In the genomic region with DNA sequence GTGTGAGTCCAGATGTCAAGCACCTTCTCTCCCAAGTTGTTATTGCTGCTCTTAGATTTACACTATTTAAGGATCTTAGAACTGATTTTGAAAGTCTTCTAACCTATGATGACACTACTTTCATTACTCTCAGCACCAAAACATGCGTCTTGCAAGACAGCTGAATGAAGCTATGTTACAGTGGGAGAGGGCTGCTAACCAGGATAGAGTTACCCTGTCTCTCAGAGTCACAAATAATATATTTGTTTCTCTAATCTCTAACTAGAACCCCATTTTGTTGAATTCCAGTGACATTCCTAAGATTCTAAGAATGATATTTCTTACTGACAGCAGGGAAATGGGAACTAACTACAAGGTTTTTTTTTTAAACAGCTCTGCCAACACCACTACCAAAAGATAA, we compare ENCODE assay signal across 25 cellular contexts.
"Had no signal": no experiment of that assay in that cellular context is flagged by ENCODE, and none has a peak within 500 bp of the region (broad histone marks: within the 10 kb centered on the region; RNA-seq: fewer than 3 reads in every experiment).

No MANE protein-coding gene starts in this region.

- H3K4me1 Mint-ChIP-seq: activated CD4-positive, alpha-beta memory T cell treated with anti-CD3 and anti-CD28 coated beads, Interleukin-2, amount 10 ng/mL, durations not matched to agents 7 days and 5 days; activated CD4-positive, alpha-beta T cell treated with anti-CD3 and anti-CD28 coated beads, Interleukin-2, amount 10 ng/mL, durations not matched to agents 24 days and 14 days; activated naive CD8-positive, alpha-beta T cell treated with anti-CD3 and anti-CD28 coated beads, Interleukin-2, amount 10 ng/mL, durations not matched to agents 7 days and 5 days; naive thymus-derived CD8-positive, alpha-beta T cell; stimulated activated memory B cell treated with anti-CD40 and anti-IgM and Interleukin-4, amounts not matched to agents 10 μg/mL and 1 μg/mL and 100 μg/mL, for 72 hours had no signal

- H3K27me3 ChIP-seq: body of pancreas, cardiac muscle cell, gastrocnemius medialis, heart left ventricle, ovary, stomach, suprapubic skin, tibial nerve had no signal

- H3K9me3 Mint-ChIP-seq: activated CD4-positive, alpha-beta T cell treated with anti-CD3 and anti-CD28 coated beads, Interleukin-2, amount 10 ng/mL, durations not matched to agents 24 days and 14 days; activated naive CD4-positive, alpha-beta T cell treated with anti-CD3 and anti-CD28 coated beads for 36 hours; activated naive CD8-positive, alpha-beta T cell treated with anti-CD3 and anti-CD28 coated beads, Interleukin-2, amount 10 ng/mL, durations not matched to agents 7 days and 5 days had no signal

- H3K36me3 Mint-ChIP-seq: activated naive CD8-positive, alpha-beta T cell treated with anti-CD3 and anti-CD28 coated beads, Interleukin-2, amount 10 ng/mL, durations not matched to agents 7 days and 5 days; naive thymus-derived CD8-positive, alpha-beta T cell; stimulated activated memory B cell treated with anti-CD40 and anti-IgM and Interleukin-4, amounts not matched to agents 10 μg/mL and 1 μg/mL and 100 μg/mL, for 72 hours had no signal

- ATAC-seq: activated CD4-positive, CD25-positive, alpha-beta regulatory T cell treated with anti-CD3 and anti-CD28 coated beads, Interleukin-2, amount 50 U/mL, for 24 hours; activated T-cell treated with anti-CD3 and anti-CD28 coated beads, Interleukin-2, amount 50 U/mL, for 72 hours; body of pancreas; gastrocnemius medialis; heart left ventricle; lower lobe of right lung; naive thymus-derived CD8-positive, alpha-beta T cell; right cardiac atrium; stimulated activated memory B cell treated with anti-CD40 and anti-IgM and Interleukin-4, amounts not matched to agents 10 μg/mL and 1 μg/mL and 100 μg/mL, for 72 hours had no signal

- H3K27ac ChIP-seq: body of pancreas, cardiac muscle cell, gastrocnemius medialis, lower lobe of right lung, ovary, stomach, suprapubic skin, tibial nerve, VCaP had no signal

- H3K4me3 ChIP-seq: body of pancreas, cardiac muscle cell, gastrocnemius medialis, heart left ventricle, lower lobe of right lung, ovary, stomach, suprapubic skin, tibial nerve had no signal

- H3K4me1 ChIP-seq: lower lobe of right lung, suprapubic skin had no signal

- DNase-seq: activated CD4-positive, alpha-beta memory T cell treated with anti-CD3 and anti-CD28 coated beads, Interleukin-2, amount 10 ng/mL, durations not matched to agents 7 days and 5 days; activated CD4-positive, alpha-beta T cell treated with anti-CD3 and anti-CD28 coated beads, Interleukin-2, amount 10 ng/mL, durations not matched to agents 24 days and 14 days; activated effector memory CD4-positive, alpha-beta T cell treated with Interleukin-2 at 50 U/mL for 16 hours; activated naive CD4-positive, alpha-beta T cell treated with anti-CD3 and anti-CD28 coated beads for 36 hours; activated naive CD8-positive, alpha-beta T cell treated with anti-CD3 and anti-CD28 coated beads, Interleukin-2, amount 10 ng/mL, durations not matched to agents 7 days and 5 days; activated T-cell treated with anti-CD3 and anti-CD28 coated beads, Interleukin-2, amount 50 U/mL, for 72 hours; amygdala; body of pancreas; effector memory CD4-positive, alpha-beta T cell; gastrocnemius medialis; heart left ventricle; islet precursor cell; lower lobe of right lung; naive thymus-derived CD8-positive, alpha-beta T cell; ovary; right cardiac atrium; stimulated activated CD4-positive, alpha-beta T cell treated with anti-CD3 and anti-CD28 coated beads, Interleukin-12 subunit alpha, Interleukin-12 subunit beta, amount 100 ng/mL, for 4 hours; stomach; T-helper 2 cell had no signal

- H3K9me3 ChIP-seq: body of pancreas, gastrocnemius medialis, heart left ventricle, lower lobe of right lung, ovary, stomach, suprapubic skin, tibial nerve had no signal

- H3K27ac Mint-ChIP-seq: activated CD4-positive, alpha-beta memory T cell treated with anti-CD3 and anti-CD28 coated beads, Interleukin-2, amount 10 ng/mL, durations not matched to agents 7 days and 5 days; activated CD4-positive, alpha-beta T cell treated with anti-CD3 and anti-CD28 coated beads, Interleukin-2, amount 10 ng/mL, durations not matched to agents 24 days and 14 days; activated naive CD4-positive, alpha-beta T cell treated with anti-CD3 and anti-CD28 coated beads for 36 hours; activated naive CD8-positive, alpha-beta T cell treated with anti-CD3 and anti-CD28 coated beads, Interleukin-2, amount 10 ng/mL, durations not matched to agents 7 days and 5 days; activated T-cell treated with anti-CD3 and anti-CD28 coated beads, Interleukin-2, amount 50 U/mL, for 72 hours; naive thymus-derived CD8-positive, alpha-beta T cell; stimulated activated memory B cell treated with anti-CD40 and anti-IgM and Interleukin-4, amounts not matched to agents 10 μg/mL and 1 μg/mL and 100 μg/mL, for 72 hours had no signal

- H3K36me3 ChIP-seq: cardiac muscle cell, gastrocnemius medialis, heart left ventricle, lower lobe of right lung, ovary, stomach, suprapubic skin, tibial nerve had no signal

- H3K4me3 Mint-ChIP-seq: activated CD4-positive, alpha-beta memory T cell treated with anti-CD3 and anti-CD28 coated beads, Interleukin-2, amount 10 ng/mL, durations not matched to agents 7 days and 5 days; activated CD4-positive, alpha-beta T cell treated with anti-CD3 and anti-CD28 coated beads, Interleukin-2, amount 10 ng/mL, durations not matched to agents 24 days and 14 days; activated naive CD4-positive, alpha-beta T cell treated with anti-CD3 and anti-CD28 coated beads for 36 hours; activated naive CD8-positive, alpha-beta T cell treated with anti-CD3 and anti-CD28 coated beads, Interleukin-2, amount 10 ng/mL, durations not matched to agents 7 days and 5 days; activated T-cell treated with anti-CD3 and anti-CD28 coated beads, Interleukin-2, amount 50 U/mL, for 72 hours; naive thymus-derived CD8-positive, alpha-beta T cell; stimulated activated memory B cell treated with anti-CD40 and anti-IgM and Interleukin-4, amounts not matched to agents 10 μg/mL and 1 μg/mL and 100 μg/mL, for 72 hours had no signal

- H3K27me3 Mint-ChIP-seq: activated CD4-positive, alpha-beta memory T cell treated with anti-CD3 and anti-CD28 coated beads, Interleukin-2, amount 10 ng/mL, durations not matched to agents 7 days and 5 days; activated CD4-positive, alpha-beta T cell treated with anti-CD3 and anti-CD28 coated beads, Interleukin-2, amount 10 ng/mL, durations not matched to agents 24 days and 14 days; activated naive CD8-positive, alpha-beta T cell treated with anti-CD3 and anti-CD28 coated beads, Interleukin-2, amount 10 ng/mL, durations not matched to agents 7 days and 5 days; stimulated activated memory B cell treated with anti-CD40 and anti-IgM and Interleukin-4, amounts not matched to agents 10 μg/mL and 1 μg/mL and 100 μg/mL, for 72 hours had no signal
